23 cellular contexts compared by ENCODE assay signal in genomic region chr3:180306155-180306554, GRCh38.
"Had no signal": no experiment of that assay in that cellular context is flagged by ENCODE, and none has a peak within 500 bp of the region (broad histone marks: within the 10 kb centered on the region; RNA-seq: fewer than 3 reads in every experiment).

No MANE protein-coding gene starts in this region.

- H3K27ac ChIP-seq: heart left ventricle, prostate gland, right lobe of liver, spleen, testis, upper lobe of right lung, vagina had no signal

- H3K4me3 ChIP-seq: heart left ventricle, lung, prostate gland, right lobe of liver, spleen, testis, tibial nerve, upper lobe of right lung, vagina had no signal

- ATAC-seq: heart left ventricle; left colon; left ventricle myocardium superior; stimulated activated naive B cell treated with anti-CD40 and anti-IgM and Interleukin-4, amounts not matched to agents 10 μg/mL and 1 μg/mL and 100 μg/mL, for 72 hours; stimulated activated naive CD8-positive, alpha-beta T cell treated with anti-CD3 and anti-CD28 coated beads, Interleukin-15, amount 100 ng/mL, for 72 hours; upper lobe of right lung had no signal

- H3K4me1 ChIP-seq: heart left ventricle, prostate gland, right lobe of liver, spleen, testis, upper lobe of right lung, vagina had no signal

- H3K27me3 ChIP-seq: heart left ventricle, right lobe of liver, spleen, testis, tibial nerve, upper lobe of right lung, vagina had no signal

- FAIRE-seq: endothelial cell of umbilical vein had no signal

- H3K36me3 ChIP-seq: heart left ventricle, prostate gland, right lobe of liver, spleen, tibial nerve, upper lobe of right lung, vagina had no signal

- H3K79me2 ChIP-seq: parathyroid adenoma had no signal

- H3K9me3 ChIP-seq: heart left ventricle, prostate gland, right lobe of liver, spleen, testis, tibial nerve, upper lobe of right lung, vagina had no signal

- DNase-seq: effector CD4-positive, alpha-beta T cell; endodermal cell; heart left ventricle; hippocampal formation; left colon; left ventricle myocardium superior; mesendoderm; naive B cell; retina; right lobe of liver; spleen; stimulated activated CD4-positive, alpha-beta T cell treated with anti-CD3 and anti-CD28 coated beads, Interleukin-2, amount 100 ng/mL, for 24 hours; stimulated activated CD4-positive, alpha-beta T cell treated with anti-CD3 and anti-CD28 coated beads, Interleukin-4, amount 100 ng/mL, for 4 hours; stimulated activated naive B cell treated with anti-CD40 and anti-IgM and Interleukin-4, amounts not matched to agents 10 μg/mL and 1 μg/mL and 100 μg/mL, for 72 hours; stimulated activated naive CD8-positive, alpha-beta T cell treated with anti-CD3 and anti-CD28 coated beads, Interleukin-15, amount 100 ng/mL, for 72 hours; testis; upper lobe of right lung had no signal
